In the genomic region with DNA sequence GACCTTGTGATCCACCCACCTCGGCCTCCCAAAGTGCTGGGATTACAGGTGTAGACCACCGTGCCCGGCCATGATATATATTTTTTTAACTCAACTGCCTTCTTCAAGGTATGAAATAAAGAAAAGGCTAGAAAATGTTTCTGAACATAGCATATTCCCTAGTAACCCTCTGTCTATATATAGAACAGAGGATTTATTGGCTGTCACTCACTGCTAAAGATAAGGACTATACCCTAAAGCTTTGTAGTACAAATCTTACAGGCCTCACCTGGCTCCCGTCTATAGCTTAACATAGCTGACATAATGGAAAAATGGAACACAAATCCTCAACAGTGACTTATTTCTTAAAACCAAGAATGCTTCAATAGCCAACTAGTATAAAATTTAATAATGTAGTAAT, we compare ENCODE assay signal across 2 cellular contexts.
TF ChIP-seq lines count a peak whose summit lies in the region.

No MANE protein-coding gene starts in this region.

TF ChIP-seq in HEK293T, 16 proteins besides CTCF, POLR2A, EP300 and RAD21:
- TF ChIP-seq PKNOX1 (IDR thresholded peaks at IDR 0.05) = 0 out of 2 replicates have a peak, but pooled peaks have one; percentile 19
- TF ChIP-seq FOXM1 (IDR thresholded peaks at IDR 0.05; ENCODE audit: borderline replicate concordance) = no peak

TF ChIP-seq in K562, 482 proteins besides CTCF, POLR2A, EP300 and RAD21 (continued from another document):
- TF ChIP-seq PKNOX1 (IDR thresholded peaks at IDR 0.05) = peak; percentile 89
- TF ChIP-seq PBX2 (CRISPR knock-in tag; IDR thresholded peaks at IDR 0.05; ENCODE audit: low read depth) = no peak
- peak; percentile 83 for TF ChIP-seq PBX2 (tag; conservative IDR thresholded peaks at IDR 0.05; ENCODE audit: low read depth)
- no peak for TF ChIP-seq ZNF431 (CRISPR knock-in tag; IDR thresholded peaks at IDR 0.05)
- TF ChIP-seq POLR2H (tag; IDR thresholded peaks at IDR 0.05; ENCODE audit: low read depth) = no peak
- TF ChIP-seq CBFA2T3 (IDR thresholded peaks at IDR 0.05) = peak; percentile 26
- peak; percentile 93 for TF ChIP-seq MEF2A (IDR thresholded peaks at IDR 0.05; ENCODE audit: control insufficient read depth, low read depth, low read length)
- TF ChIP-seq MEIS2 (IDR thresholded peaks at IDR 0.05; ENCODE audit: partially characterized antibody) = peak; percentile 94
- no peak for TF ChIP-seq ZNF586 (CRISPR knock-in tag; conservative IDR thresholded peaks at IDR 0.05)
- TF ChIP-seq SMARCB1 (IDR thresholded peaks at IDR 0.05; ENCODE audit: insufficient read length, low read depth) = no peak
- peak; percentile 84 for TF ChIP-seq MEF2D (tag; conservative IDR thresholded peaks at IDR 0.05; ENCODE audit: low read depth)
- no peak for TF ChIP-seq ELK3 (CRISPR knock-in tag; IDR thresholded peaks at IDR 0.05)
- TF ChIP-seq ZBTB11 (CRISPR knock-in tag; IDR thresholded peaks at IDR 0.05) = no peak
